ENCODE assay signal across 8 cellular contexts in genomic region chr5:172007153-172007794, GRCh38. TPM values are rescaled to one million over a fixed set of nuclear protein-coding genes. Genes with fewer than 3 reads are reported as not detected.
A peak's percentile ranks its signal among the peaks of the same experiment; 100 is the strongest.
DNase-seq lines count a peak whose midpoint lies in the region; ATAC-seq and TF ChIP-seq lines count a peak whose summit lies in the region.

No MANE protein-coding gene starts in this region.

- H3K4me3 ChIP-seq in Caco-2 (ENCODE audit: low read depth, low read length) (peak overlapping the region; percentile 45), HL-60 (replicated peaks; ENCODE audit: insufficient read depth, low read length) (peak overlapping the region; percentile 95), sigmoid colon (peak overlapping the region; percentile 79 to 99 (median 96))

- TF ChIP-seq CTCF in Caco-2 (IDR thresholded peaks at IDR 0.05; ENCODE audit: insufficient read depth in 1 of 2, low read depth in 1 of 2, low read length in 1 of 2, severe bottlenecking in 1 of 2, unreplicated experiment in 1 of 2) (no peak), HL-60 (IDR thresholded peaks at IDR 0.05; ENCODE audit: insufficient read depth, low read length) (no peak), sigmoid colon (IDR thresholded peaks at IDR 0.05) (no peak)

- H3K9me3 Mint-ChIP-seq in Caco-2 (ENCODE audit: unreplicated experiment), result no peaks in the 10 kb centered on the region
- no peaks in the 10 kb centered on the region for H3K9me3 Mint-ChIP-seq in activated T-helper 1 cell treated with anti-CD3 and anti-CD28 coated beads, Interleukin-12 subunit alpha, Interleukin-12 subunit beta, Interleukin-2, Interleukin-4 antibody, amounts not matched to agents 30 ng/mL and 10 ng/mL and 1 ng/mL, durations not matched to agents 14 hours and 24 hours and 36 hours

- TF ChIP-seq POLR2A in sigmoid colon (IDR thresholded peaks at IDR 0.05), result no peak

- peaks cover 13% of the 10 kb centered on the region for H3K36me3 Mint-ChIP-seq in Caco-2 (ENCODE audit: insufficient read depth, unreplicated experiment)
- H3K36me3 Mint-ChIP-seq in activated T-helper 1 cell treated with anti-CD3 and anti-CD28 coated beads, Interleukin-12 subunit alpha, Interleukin-12 subunit beta, Interleukin-2, Interleukin-4 antibody, amounts not matched to agents 30 ng/mL and 10 ng/mL and 1 ng/mL, durations not matched to agents 14 hours and 24 hours and 36 hours (ENCODE audit: low read depth), result peaks cover 13% of the 10 kb centered on the region

- H3K4me1 ChIP-seq in Caco-2 (peaks cover 32% of the 10 kb centered on the region), sigmoid colon (peaks cover 0 to 39% (median 34%) of the 10 kb centered on the region in 4 donors)

- DNase-seq in Caco-2, result no peak
- peak in 1 of 2 experiments; percentile 20 for DNase-seq in HL-60 (ENCODE audit: low read depth in 1 of 2, low spot score in 1 of 2)
- DNase-seq in activated T-helper 1 cell treated with anti-CD3 and anti-CD28 coated beads, Interleukin-12 subunit alpha, Interleukin-12 subunit beta, Interleukin-2, Interleukin-4 antibody, amounts not matched to agents 30 ng/mL and 10 ng/mL and 1 ng/mL, durations not matched to agents 14 hours and 24 hours and 36 hours (ENCODE audit: low spot score), result peak; percentile 12
- peak; percentile 51 for DNase-seq in hepatic stellate cell (ENCODE audit: low spot score)
- no peak for DNase-seq in sigmoid colon
- DNase-seq in NCI-H748 treated with DMSO at 0.1 percent for 48 hours (lab: John Stamatoyannopoulos, UW), result no peak
- DNase-seq in NCI-H2171 (lab: John Stamatoyannopoulos, UW), result no peak

- peaks cover 32% of the 10 kb centered on the region for H3K4me1 Mint-ChIP-seq in Caco-2 (ENCODE audit: low read depth, unreplicated experiment)
- H3K4me1 Mint-ChIP-seq in activated T-helper 1 cell treated with anti-CD3 and anti-CD28 coated beads, Interleukin-12 subunit alpha, Interleukin-12 subunit beta, Interleukin-2, Interleukin-4 antibody, amounts not matched to agents 30 ng/mL and 10 ng/mL and 1 ng/mL, durations not matched to agents 14 hours and 24 hours and 36 hours (ENCODE audit: low read depth), result peaks cover 50% of the 10 kb centered on the region

- peak overlapping the region; percentile 90 for H3K4me3 Mint-ChIP-seq in Caco-2 (ENCODE audit: unreplicated experiment)
- peak overlapping the region; percentile 95 for H3K4me3 Mint-ChIP-seq in activated T-helper 1 cell treated with anti-CD3 and anti-CD28 coated beads, Interleukin-12 subunit alpha, Interleukin-12 subunit beta, Interleukin-2, Interleukin-4 antibody, amounts not matched to agents 30 ng/mL and 10 ng/mL and 1 ng/mL, durations not matched to agents 14 hours and 24 hours and 36 hours

- peak overlapping the region; percentile 92 for H3K27ac Mint-ChIP-seq in Caco-2 (ENCODE audit: unreplicated experiment)
- H3K27ac Mint-ChIP-seq in activated T-helper 1 cell treated with anti-CD3 and anti-CD28 coated beads, Interleukin-12 subunit alpha, Interleukin-12 subunit beta, Interleukin-2, Interleukin-4 antibody, amounts not matched to agents 30 ng/mL and 10 ng/mL and 1 ng/mL, durations not matched to agents 14 hours and 24 hours and 36 hours, result peak overlapping the region; percentile 93

- intact Hi-C loops in Caco-2 (cut with micrococcal nuclease; ENCODE audit: unreplicated experiment), result loop anchor here (5.0 kb wide), 1 partner anchor 45 kb away; no protein-coding TSS in a partner anchor
- intact Hi-C loops in activated T-helper 1 cell treated with anti-CD3 and anti-CD28 coated beads, Interleukin-12 subunit alpha, Interleukin-12 subunit beta, Interleukin-2, Interleukin-4 antibody, amounts not matched to agents 30 ng/mL and 10 ng/mL and 1 ng/mL, durations not matched to agents 14 hours and 24 hours and 36 hours (cut with micrococcal nuclease), result loop anchor here (1.0 to 10.0 kb wide), 13 partner anchors 28 to 1880 kb away; partner anchors contain the start of genes BOD1, CPEB4, CREBRF and DUSP1
- intact Hi-C loops in sigmoid colon (cut with DNase I), result loop anchor here (2.0 to 10.0 kb wide), 3 partner anchors 182 to 592 kb away; partner anchors contain the start of genes FGF18, STK10 and UBTD2

- POLR2A ChIA-PET in Caco-2 (lab: Charles Lee), result interaction anchor here (0.6 to 2.6 kb wide), 4 partner anchors 9 to 95 kb away, joined by 4 to 33 read pairs (median 12); no protein-coding TSS in a partner anchor

- H3K9me3 ChIP-seq in Caco-2, result no peaks in the 10 kb centered on the region
- H3K9me3 ChIP-seq in sigmoid colon, result no peaks in the 10 kb centered on the region

- peak overlapping the region; percentile 99 for H3K27ac ChIP-seq in HL-60 (replicated peaks)
- peak overlapping the region; percentile 92 to 99 (median 98) for H3K27ac ChIP-seq in sigmoid colon

- no peak for TF ChIP-seq EP300 in sigmoid colon (IDR thresholded peaks at IDR 0.05)

- BruUV-seq in Caco-2 (replicated peaks; lab: Mats Ljungman, UMichigan), result TSS peak; percentile 90

- H3K27me3 ChIP-seq in Caco-2 (replicated peaks; ENCODE audit: control insufficient read depth, insufficient read depth, low read length) (no peaks in the 10 kb centered on the region), HL-60 (ENCODE audit: insufficient read depth, poor library complexity, severe bottlenecking) (no peaks in the 10 kb centered on the region), sigmoid colon (no peaks in the 10 kb centered on the region)

- no peak for ATAC-seq in GM18870 (IDR thresholded peaks at IDR 0.05; ENCODE audit: unreplicated experiment)

- H3K36me3 ChIP-seq in Caco-2 (ENCODE audit: control insufficient read depth, insufficient read depth, low read length) (no peaks in the 10 kb centered on the region), sigmoid colon (no peaks in the 10 kb centered on the region)

- no peaks in the 10 kb centered on the region for H3K27me3 Mint-ChIP-seq in Caco-2 (ENCODE audit: insufficient read depth, unreplicated experiment)
- H3K27me3 Mint-ChIP-seq in activated T-helper 1 cell treated with anti-CD3 and anti-CD28 coated beads, Interleukin-12 subunit alpha, Interleukin-12 subunit beta, Interleukin-2, Interleukin-4 antibody, amounts not matched to agents 30 ng/mL and 10 ng/mL and 1 ng/mL, durations not matched to agents 14 hours and 24 hours and 36 hours (ENCODE audit: insufficient read depth), result no peaks in the 10 kb centered on the region

- 0 to 1% methylated on average over 24 of the region's 24 CpGs for WGBS in sigmoid colon, 2 donors

- CTCF ChIA-PET in Caco-2 (lab: Charles Lee), result interaction anchor here (1.0 to 1.7 kb wide), 8 partner anchors 32 to 181 kb away, joined by 3 to 15 read pairs (median 4); partner anchors contain the start of gene STK10

RNA-seq across cellular contexts. Expression of gene FBXW11, which starts 0.8 kb away (rescaled TPM):
- 46.2 and 46.3 TPM in 2 replicates for total RNA-seq in Caco-2 (2022)
- 55.6 and 57.9 TPM in 2 replicates for total RNA-seq in activated T-helper 1 cell treated with anti-CD3 and anti-CD28 coated beads, Interleukin-12 subunit alpha, Interleukin-12 subunit beta, Interleukin-2, Interleukin-4 antibody, amounts not matched to agents 30 ng/mL and 10 ng/mL and 1 ng/mL, durations not matched to agents 14 hours and 24 hours and 36 hours
- total RNA-seq in sigmoid colon, result 10 to 100 TPM; 42.9 to 67.1 (median 49.4) TPM
- 10 to 100 TPM; 14.4 to 19.9 (median 15.6) TPM for polyA plus RNA-seq in sigmoid colon

Comparison
In these comparisons a context has a peak if more than half of its experiments do, and no peak if none do; other contexts are left out.
1. DNase-seq: peak in activated T-helper 1 cell treated with anti-CD3 and anti-CD28 coated beads, Interleukin-12 subunit alpha, Interleukin-12 subunit beta, Interleukin-2, Interleukin-4 antibody, amounts not matched to agents 30 ng/mL and 10 ng/mL and 1 ng/mL, durations not matched to agents 14 hours and 24 hours and 36 hours (single experiment) and hepatic stellate cell (single experiment); none in Caco-2 (0 of 2), sigmoid colon (single experiment), NCI-H748 treated with DMSO at 0.1 percent for 48 hours (single experiment) and NCI-H2171 (single experiment).
2. H3K4me3 ChIP-seq: peak in every context shown above with its lines; median percentile 96 in sigmoid colon; 95 in HL-60; 45 in Caco-2.